In genomic region chr16:50208460-50208931, GRCh38 we compare ENCODE assay signal across 13 cellular contexts. TPM values are rescaled to one million over a fixed set of nuclear protein-coding genes. Genes with fewer than 3 reads are reported as not detected.
DNase-seq lines count a peak whose midpoint lies in the region; ATAC-seq and TF ChIP-seq lines count a peak whose summit lies in the region.
"Had no signal": no experiment of that assay in that cellular context is flagged by ENCODE, and none has a peak within 500 bp of the region (broad histone marks: within the 10 kb centered on the region; RNA-seq: fewer than 3 reads in every experiment).

No MANE protein-coding gene starts in this region.

- H3K4me1 ChIP-seq in CD4-positive, CD25-positive, alpha-beta regulatory T cell (ENCODE audit: control insufficient read depth, insufficient read depth, low read length, poor library complexity, severe bottlenecking) = peaks cover 8% of the 10 kb centered on the region

- intact Hi-C loops in activated CD4-positive, alpha-beta T cell treated with anti-CD3 and anti-CD28 coated beads, Interleukin-2, amount 10 ng/mL, durations not matched to agents 24 days and 14 days (cut with micrococcal nuclease) = no loop called here
- intact Hi-C loops in CD14-positive monocyte (cut with micrococcal nuclease) = loop anchor here in 1 of 2 donors (1.0 to 5.0 kb wide), 2 partner anchors 56 to 184 kb away; partner anchors contain the start of gene TENT4B

- H3K27ac Mint-ChIP-seq in CD4-positive, CD25-positive, alpha-beta regulatory T cell = peak overlapping the region; percentile 9 to 58 (median 43)
- peak overlapping the region; percentile 38 to 85 (median 51) for H3K27ac Mint-ChIP-seq in nephron
- no peak overlapping the region for H3K27ac Mint-ChIP-seq in activated CD4-positive, alpha-beta T cell treated with anti-CD3 and anti-CD28 coated beads, Interleukin-2, amount 10 ng/mL, durations not matched to agents 24 days and 14 days
- no peak overlapping the region for H3K27ac Mint-ChIP-seq in CD14-positive monocyte

- H3K27ac ChIP-seq in CD4-positive, CD25-positive, alpha-beta regulatory T cell (ENCODE audit: insufficient read depth, low read length, poor library complexity, severe bottlenecking) = no peak overlapping the region

- no peak for DNase-seq in CD4-positive, CD25-positive, alpha-beta regulatory T cell
- DNase-seq in LHCN-M2 (ENCODE audit: low read depth) = peak; percentile 83
- peak; percentile 27 for DNase-seq in dedifferentiated amniotic fluid mesenchymal stem cell (ENCODE audit: extremely low spot score)
- DNase-seq in GM13976 (ENCODE audit: low spot score) = no peak
- DNase-seq in activated CD4-positive, alpha-beta T cell treated with anti-CD3 and anti-CD28 coated beads, Interleukin-2, amount 10 ng/mL, durations not matched to agents 24 days and 14 days = no peak
- no peak for DNase-seq in CD14-positive monocyte (ENCODE audit: low spot score)
- DNase-seq: dorsolateral prefrontal cortex; H9; stimulated activated CD4-positive, alpha-beta T cell treated with anti-CD3 and anti-CD28 coated beads, Interleukin-4, amount 100 ng/mL, for 24 hours; WERI-Rb-1 had no signal

- H3K9me3 ChIP-seq in CD4-positive, CD25-positive, alpha-beta regulatory T cell (ENCODE audit: control insufficient read depth in 2 of 2, low read length in 2 of 2) = no peaks in the 10 kb centered on the region

- H3K4me3 Mint-ChIP-seq in CD4-positive, CD25-positive, alpha-beta regulatory T cell = no peak overlapping the region
- H3K4me3 Mint-ChIP-seq in nephron (no peak overlapping the region), CD14-positive monocyte (no peak overlapping the region)
- H3K4me3 Mint-ChIP-seq in activated CD4-positive, alpha-beta T cell treated with anti-CD3 and anti-CD28 coated beads, Interleukin-2, amount 10 ng/mL, durations not matched to agents 24 days and 14 days = no peak overlapping the region
- H3K4me3 Mint-ChIP-seq: H9, neural crest cell had no signal

- H3K27me3 ChIP-seq in CD4-positive, CD25-positive, alpha-beta regulatory T cell (ENCODE audit: control insufficient read depth, insufficient read depth, low read length) = no peaks in the 10 kb centered on the region
- H3K27me3 ChIP-seq: dorsolateral prefrontal cortex had no signal

- no peak for TF ChIP-seq CTCF in nephron (IDR thresholded peaks at IDR 0.05; ENCODE audit: unreplicated experiment in 3 of 3)
- TF ChIP-seq CTCF in GM13976 (IDR thresholded peaks at IDR 0.05; ENCODE audit: borderline replicate concordance, control extremely low read depth, extremely low read depth, insufficient read depth, missing control alignments) = no peak
- TF ChIP-seq CTCF in CD14-positive monocyte (IDR thresholded peaks at IDR 0.05) = no peak

- H3K27me3 Mint-ChIP-seq in CD4-positive, CD25-positive, alpha-beta regulatory T cell = no peaks in the 10 kb centered on the region
- no peaks in the 10 kb centered on the region for H3K27me3 Mint-ChIP-seq in nephron (ENCODE audit: low read depth)
- no peaks in the 10 kb centered on the region for H3K27me3 Mint-ChIP-seq in activated CD4-positive, alpha-beta T cell treated with anti-CD3 and anti-CD28 coated beads, Interleukin-2, amount 10 ng/mL, durations not matched to agents 24 days and 14 days
- H3K27me3 Mint-ChIP-seq in CD14-positive monocyte (ENCODE audit: low read depth in 3 of 3) = no peaks in the 10 kb centered on the region

- peaks cover 20% of the 10 kb centered on the region for H3K36me3 ChIP-seq in CD4-positive, CD25-positive, alpha-beta regulatory T cell (ENCODE audit: control insufficient read depth, insufficient read depth, low read length)

- H3K4me3 ChIP-seq in CD4-positive, CD25-positive, alpha-beta regulatory T cell (ENCODE audit: low read depth, low read length) = no peak overlapping the region
- H3K4me3 ChIP-seq: dorsolateral prefrontal cortex had no signal

- peaks cover 11 to 52% (median 48%) of the 10 kb centered on the region in 4 donors for H3K4me1 Mint-ChIP-seq in CD4-positive, CD25-positive, alpha-beta regulatory T cell
- H3K4me1 Mint-ChIP-seq in nephron (peaks cover 48% of the 10 kb centered on the region), CD14-positive monocyte (peaks cover 48% of the 10 kb centered on the region)
- peaks cover 26% of the 10 kb centered on the region for H3K4me1 Mint-ChIP-seq in activated CD4-positive, alpha-beta T cell treated with anti-CD3 and anti-CD28 coated beads, Interleukin-2, amount 10 ng/mL, durations not matched to agents 24 days and 14 days

- ATAC-seq in CD4-positive, CD25-positive, alpha-beta regulatory T cell (ENCODE audit: low read depth in 2 of 2) = no peak
- ATAC-seq in GM21360 (IDR thresholded peaks at IDR 0.05; ENCODE audit: unreplicated experiment) = no peak

- H3K9me3 Mint-ChIP-seq in CD4-positive, CD25-positive, alpha-beta regulatory T cell = no peaks in the 10 kb centered on the region
- H3K9me3 Mint-ChIP-seq in nephron (no peaks in the 10 kb centered on the region), CD14-positive monocyte (peaks cover 0 to 2% (median 0%) of the 10 kb centered on the region in 7 donors)
- no peaks in the 10 kb centered on the region for H3K9me3 Mint-ChIP-seq in activated CD4-positive, alpha-beta T cell treated with anti-CD3 and anti-CD28 coated beads, Interleukin-2, amount 10 ng/mL, durations not matched to agents 24 days and 14 days
- H3K9me3 Mint-ChIP-seq: H9, neural crest cell had no signal

- in situ Hi-C loops in GM13976 (cut with MboI; ENCODE audit: low sequenced_read_pairs, unreplicated experiment) = loop anchor here (10.0 to 25.0 kb wide), 2 partner anchors 84 to 304 kb away; no protein-coding TSS in a partner anchor

- peaks cover 22% of the 10 kb centered on the region for H3K36me3 Mint-ChIP-seq in CD4-positive, CD25-positive, alpha-beta regulatory T cell
- H3K36me3 Mint-ChIP-seq in nephron (ENCODE audit: low read depth) = peaks cover 4% of the 10 kb centered on the region
- H3K36me3 Mint-ChIP-seq in activated CD4-positive, alpha-beta T cell treated with anti-CD3 and anti-CD28 coated beads, Interleukin-2, amount 10 ng/mL, durations not matched to agents 24 days and 14 days (ENCODE audit: low read depth) = peaks cover 17% of the 10 kb centered on the region
- H3K36me3 Mint-ChIP-seq in CD14-positive monocyte = peaks cover 24 to 25% of the 10 kb centered on the region in 2 donors

RNA-seq across cellular contexts. Expression of gene TENT4B, which starts 55.4 kb away (rescaled TPM):
- 19.7 TPM for total RNA-seq in CD4-positive, CD25-positive, alpha-beta regulatory T cell
- polyA plus RNA-seq in CD4-positive, CD25-positive, alpha-beta regulatory T cell = 1 to 10 TPM; 3.5 to 4.2 (median 3.5) TPM
- total RNA-seq in LHCN-M2 (2014; rRNA removed) = 11.6 and 13.5 TPM in 2 replicates
- 3.3 TPM for polyA plus RNA-seq in LHCN-M2 (2012)
- total RNA-seq in activated CD4-positive, alpha-beta T cell treated with anti-CD3 and anti-CD28 coated beads, Interleukin-2, amount 10 ng/mL, durations not matched to agents 24 days and 14 days = 16.6 and 18.5 TPM in 2 replicates
- polyA plus RNA-seq in CD14-positive monocyte = 1 to 10 TPM; 1.4 to 1.7 TPM

RNA-seq across cellular contexts. Expression of gene ADCY7, which starts 57.9 kb away (rescaled TPM):
- total RNA-seq in CD4-positive, CD25-positive, alpha-beta regulatory T cell = 233 TPM
- 10 to 100 TPM; 33.1 to 52.3 (median 46.6) TPM for polyA plus RNA-seq in CD4-positive, CD25-positive, alpha-beta regulatory T cell
- total RNA-seq in LHCN-M2 (2014; rRNA removed) = 38.5 and 40.7 TPM in 2 replicates
- polyA plus RNA-seq in LHCN-M2 (2012) = 12.4 TPM
- 85.6 and 86.2 TPM in 2 replicates for total RNA-seq in activated CD4-positive, alpha-beta T cell treated with anti-CD3 and anti-CD28 coated beads, Interleukin-2, amount 10 ng/mL, durations not matched to agents 24 days and 14 days
- polyA plus RNA-seq in CD14-positive monocyte = 10 to 100 TPM; 53.1 to 91.5 TPM

Comparison
In these comparisons a context has a peak if more than half of its experiments do, and no peak if none do; other contexts are left out.
1. DNase-seq: peak in LHCN-M2 (single experiment) and dedifferentiated amniotic fluid mesenchymal stem cell (single experiment); none in CD4-positive, CD25-positive, alpha-beta regulatory T cell (0 of 3), GM13976 (single experiment), activated CD4-positive, alpha-beta T cell treated with anti-CD3 and anti-CD28 coated beads, Interleukin-2, amount 10 ng/mL, durations not matched to agents 24 days and 14 days (single experiment) and CD14-positive monocyte (single experiment).
2. H3K27ac Mint-ChIP-seq: peak in CD4-positive, CD25-positive, alpha-beta regulatory T cell (3 of 3) and nephron (3 of 3); none in activated CD4-positive, alpha-beta T cell treated with anti-CD3 and anti-CD28 coated beads, Interleukin-2, amount 10 ng/mL, durations not matched to agents 24 days and 14 days (single experiment) and CD14-positive monocyte (0 of 7).